Comparison of ENCODE assay signal across 8 cellular contexts in the genomic region with DNA sequence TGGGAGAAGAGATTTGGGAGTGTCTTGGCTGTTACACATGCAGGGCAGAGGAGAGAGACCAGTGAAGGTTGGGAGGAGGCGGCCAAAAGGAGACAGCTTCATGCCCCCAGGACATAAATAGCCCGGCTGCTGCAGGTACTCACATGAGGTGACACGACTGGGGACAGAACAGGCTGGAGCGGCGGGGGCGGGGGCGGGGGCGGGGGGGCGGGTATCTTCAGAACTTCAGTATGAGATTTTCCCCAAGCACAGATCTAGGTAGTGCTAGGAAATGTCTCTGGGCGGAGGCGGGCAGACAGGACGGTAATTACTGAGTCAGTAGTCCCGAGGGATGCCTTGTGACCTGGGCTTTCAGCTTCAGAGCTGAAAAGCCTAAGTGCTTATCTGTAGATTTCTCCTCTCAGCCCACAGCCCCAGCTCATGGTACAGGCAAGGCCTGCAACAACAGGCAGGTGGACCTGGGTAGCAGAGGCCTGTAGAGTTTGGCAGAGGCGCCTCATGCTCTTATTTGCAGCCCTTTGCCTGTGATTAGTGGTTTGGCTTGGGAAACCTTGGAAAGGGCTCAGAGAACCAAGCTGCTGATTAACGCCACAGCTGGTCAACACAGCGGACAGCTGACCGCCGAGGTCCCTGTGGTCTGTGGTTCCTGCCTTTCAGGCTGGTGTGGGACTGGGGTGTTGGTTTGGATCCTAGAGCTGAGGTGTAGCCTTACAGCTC. TPM values are rescaled to one million over a fixed set of nuclear protein-coding genes. Genes with fewer than 3 reads are reported as not detected.
DNase-seq lines count a peak whose midpoint lies in the region; ATAC-seq and TF ChIP-seq lines count a peak whose summit lies in the region.

No MANE protein-coding gene starts in this region.

- no peak for TF ChIP-seq RAD21 in SK-N-SH (IDR thresholded peaks at IDR 0.05; ENCODE audit: low read length)

- TF ChIP-seq EP300 in SK-N-SH (IDR thresholded peaks at IDR 0.05; ENCODE audit: borderline replicate concordance in 1 of 2, low read depth in 1 of 2, low read length in 1 of 2) = no peak

- peaks cover 5 to 26% of the 10 kb centered on the region in 2 experiments for H3K36me3 ChIP-seq in SK-N-SH (replicated peaks in 1 of 2; ENCODE audit: control insufficient read depth in 1 of 2, insufficient read depth in 2 of 2, low read length in 1 of 2)
- H3K36me3 ChIP-seq in left ventricle myocardium inferior = peaks cover 42% of the 10 kb centered on the region
- H3K36me3 ChIP-seq in thyroid gland = peaks cover 20 to 29% of the 10 kb centered on the region in 2 donors

- H3K4me1 ChIP-seq in SK-N-SH (ENCODE audit: control insufficient read depth in 1 of 2, insufficient read depth in 2 of 2, low read depth in 1 of 2, low read length in 1 of 2) (peaks cover 0 to 6% of the 10 kb centered on the region in 2 experiments; a peak in 1 of 4 replicates), left ventricle myocardium inferior (peaks cover 49% of the 10 kb centered on the region), thyroid gland (peaks cover 0 to 12% of the 10 kb centered on the region in 2 donors)

- no peaks in the 10 kb centered on the region for H3K9me3 ChIP-seq in SK-N-SH
- H3K9me3 ChIP-seq in left ventricle myocardium inferior (replicated peaks) = no peaks in the 10 kb centered on the region
- no peaks in the 10 kb centered on the region for H3K9me3 ChIP-seq in thyroid gland

- H3K9ac ChIP-seq in SK-N-SH = no peak overlapping the region

- CTCF ChIA-PET in SK-N-SH (lab: Yijun Ruan, JAX) = interaction anchor here (0.8 to 3.1 kb wide), 9 partner anchors 10 to 61 kb away, joined by 3 to 18 read pairs (median 3); no protein-coding TSS in a partner anchor

- no peak overlapping the region for H3K4me2 ChIP-seq in SK-N-SH

- H3K27me3 ChIP-seq in SK-N-SH (ENCODE audit: insufficient read depth) (no peaks in the 10 kb centered on the region), left ventricle myocardium inferior (ENCODE audit: low read depth) (no peaks in the 10 kb centered on the region), thyroid gland (no peaks in the 10 kb centered on the region)

- no peak overlapping the region for H2AFZ ChIP-seq in SK-N-SH (ENCODE audit: low read depth)

- no peaks in the 10 kb centered on the region for H3F3A ChIP-seq in SK-N-SH (replicated peaks; ENCODE audit: insufficient read depth)

- POLR2A ChIA-PET in SK-N-SH (lab: Yijun Ruan, JAX) = interaction anchor here (0.9 to 2.4 kb wide), 7 partner anchors 10 to 33 kb away, joined by 3 to 12 read pairs (median 3); a partner anchor contains a TSS

- ATAC-seq in GM19452 (IDR thresholded peaks at IDR 0.05; ENCODE audit: unreplicated experiment) (no peak), GM21515 (IDR thresholded peaks at IDR 0.05; ENCODE audit: unreplicated experiment) (no peak)

- intact Hi-C loops in left ventricle myocardium inferior (cut with micrococcal nuclease) = no loop called here
- intact Hi-C loops in thyroid gland (cut with DNase I) = no loop called here

- no peaks in the 10 kb centered on the region for H3K9me2 ChIP-seq in SK-N-SH

- WGBS in SK-N-SH (ENCODE audit: low lambda C conversion rate) = 83% methylated on average over 18 of the region's 18 CpGs
- WGBS in thyroid gland, 2 donors = 75 to 79% methylated on average over 14 to 16 of the region's 18 CpGs

- DNase-seq in DMS153 (lab: John Stamatoyannopoulos, UW) (peak; percentile 23), DMS153 treated with DMSO at 0.1 percent for 48 hours (lab: John Stamatoyannopoulos, UW; ENCODE audit: unreplicated experiment) (no peak), SK-N-SH (peak; percentile 27), left ventricle myocardium inferior (peak; percentile 61), thyroid gland (no peak), NCI-H2081 (lab: John Stamatoyannopoulos, UW) (no peak)

- H3K27ac ChIP-seq in SK-N-SH (ENCODE audit: low read depth in 2 of 2, low read length in 1 of 2) = peak overlapping the region in 1 of 2 experiments; percentile 30; a peak in 1 of 4 replicates
- H3K27ac ChIP-seq in left ventricle myocardium inferior (replicated peaks) = peak overlapping the region; percentile 90
- H3K27ac ChIP-seq in thyroid gland = peak overlapping the region in 2 of 3 donors; percentile 62 to 63

- H3K4me3 ChIP-seq in SK-N-SH (ENCODE audit: low read depth in 2 of 2, low read length in 1 of 2) = no peak overlapping the region
- H3K4me3 ChIP-seq in left ventricle myocardium inferior = peak overlapping the region; percentile 33
- no peak overlapping the region for H3K4me3 ChIP-seq in thyroid gland (replicated peaks in 1 of 3)

- TF ChIP-seq CTCF in SK-N-SH (IDR thresholded peaks at IDR 0.05) (no peak), left ventricle myocardium inferior (IDR thresholded peaks at IDR 0.05; ENCODE audit: borderline replicate concordance) (no peak), thyroid gland (IDR thresholded peaks at IDR 0.05) (no peak)

- H4K20me1 ChIP-seq in SK-N-SH (ENCODE audit: insufficient read depth) = no peaks in the 10 kb centered on the region

- H3K79me2 ChIP-seq in SK-N-SH (ENCODE audit: insufficient read depth) = peaks cover 32% of the 10 kb centered on the region; the same call in 1 of the 2 replicates

- no peak for TF ChIP-seq POLR2A in thyroid gland (IDR thresholded peaks at IDR 0.05)

TF ChIP-seq in SK-N-SH, 30 proteins besides CTCF, POLR2A, EP300 and RAD21:
- no peak for TF ChIP-seq FOXJ3 (CRISPR knock-in tag; IDR thresholded peaks at IDR 0.05)
- no peak for TF ChIP-seq TAF1 (IDR thresholded peaks at IDR 0.05; ENCODE audit: borderline replicate concordance, low read depth, low read length)
- TF ChIP-seq SMC3 (IDR thresholded peaks at IDR 0.05; ENCODE audit: low read depth, low read length) = no peak
- no peak for TF ChIP-seq TCF12 (IDR thresholded peaks at IDR 0.05)
- TF ChIP-seq ELF1 (IDR thresholded peaks at IDR 0.05) = no peak
- TF ChIP-seq FOSL2 (IDR thresholded peaks at IDR 0.05; ENCODE audit: borderline replicate concordance, low read depth) = no peak
- no peak for TF ChIP-seq MXI1 (IDR thresholded peaks at IDR 0.05; ENCODE audit: low read depth, low read length)
- TF ChIP-seq CHD2 (IDR thresholded peaks at IDR 0.05; ENCODE audit: low read length, partially characterized antibody) = no peak
- TF ChIP-seq, protein P1, sequence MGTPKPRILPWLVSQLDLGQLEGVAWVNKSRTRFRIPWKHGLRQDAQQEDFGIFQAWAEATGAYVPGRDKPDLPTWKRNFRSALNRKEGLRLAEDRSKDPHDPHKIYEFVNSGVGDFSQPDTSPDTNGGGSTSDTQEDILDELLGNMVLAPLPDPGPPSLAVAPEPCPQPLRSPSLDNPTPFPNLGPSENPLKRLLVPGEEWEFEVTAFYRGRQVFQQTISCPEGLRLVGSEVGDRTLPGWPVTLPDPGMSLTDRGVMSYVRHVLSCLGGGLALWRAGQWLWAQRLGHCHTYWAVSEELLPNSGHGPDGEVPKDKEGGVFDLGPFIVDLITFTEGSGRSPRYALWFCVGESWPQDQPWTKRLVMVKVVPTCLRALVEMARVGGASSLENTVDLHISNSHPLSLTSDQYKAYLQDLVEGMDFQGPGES (IDR thresholded peaks at IDR 0.05; ENCODE audit: low read depth, low read length) = no peak
- TF ChIP-seq NRF1 (IDR thresholded peaks at IDR 0.05; ENCODE audit: low read depth, low read length) = no peak
- TF ChIP-seq FOXM1 (IDR thresholded peaks at IDR 0.05; ENCODE audit: low read depth) = no peak
- TF ChIP-seq EZH2phosphoT487 (IDR thresholded peaks at IDR 0.05; ENCODE audit: borderline replicate concordance, low read depth) = no peak
- TF ChIP-seq JUND (IDR thresholded peaks at IDR 0.05) = no peak
TF ChIP-seq in SK-N-SH: peak in this region for 0.

RNA-seq across cellular contexts. Expression of a gene that starts 24.5 kb away (rescaled TPM):
- polyA plus RNA-seq in SK-N-SH (2012; rRNA removed) = 19.9 and 24.8 TPM in 2 replicates
- polyA plus RNA-seq in SK-N-SH (2012; cell fraction: cytosol; rRNA removed) = 22.1 and 26.9 TPM in 2 replicates
- polyA plus RNA-seq in SK-N-SH (2012; cell fraction: nucleus; rRNA removed) = 54.0 and 54.3 TPM in 2 replicates
- 14.7 TPM for total RNA-seq in left ventricle myocardium inferior
- 10 to 100 TPM; 32.5 to 61.4 (median 47.9) TPM for total RNA-seq in thyroid gland

RNA-seq across cellular contexts. Expression of a gene that starts 35.1 kb away (rescaled TPM):
- 0.99 and 1.3 TPM in 2 replicates for polyA plus RNA-seq in SK-N-SH (2012; rRNA removed)
- 0.41 and 1.2 TPM in 2 replicates for polyA plus RNA-seq in SK-N-SH (2012; cell fraction: cytosol; rRNA removed)
- polyA plus RNA-seq in SK-N-SH (2012; cell fraction: nucleus; rRNA removed) = 6.5 and 8.9 TPM in 2 replicates
- total RNA-seq in left ventricle myocardium inferior = 13.3 TPM
- 1 to 10 TPM; 4.0 to 8.1 (median 5.2) TPM for total RNA-seq in thyroid gland

RNA-seq across cellular contexts. Expression of a gene that starts 44.1 kb away (rescaled TPM):
- polyA plus RNA-seq in SK-N-SH (2012; rRNA removed) = 36.5 and 39.2 TPM in 2 replicates
- polyA plus RNA-seq in SK-N-SH (2012; cell fraction: cytosol; rRNA removed) = 12.4 and 22.4 TPM in 2 replicates
- polyA plus RNA-seq in SK-N-SH (2012; cell fraction: nucleus; rRNA removed) = 82.6 and 138 TPM in 2 replicates
- total RNA-seq in left ventricle myocardium inferior (19.1 TPM), thyroid gland (10 to 100 TPM; 15.4 to 28.5 (median 24.9) TPM)

RNA-seq across cellular contexts. Expression of a gene that starts 46.1 kb away (rescaled TPM):
- polyA plus RNA-seq in SK-N-SH (2012; rRNA removed) = 49.7 and 55.8 TPM in 2 replicates
- polyA plus RNA-seq in SK-N-SH (2012; cell fraction: cytosol; rRNA removed) = 31.9 and 42.5 TPM in 2 replicates
- polyA plus RNA-seq in SK-N-SH (2012; cell fraction: nucleus; rRNA removed) = 63.2 and 67.1 TPM in 2 replicates
- total RNA-seq in left ventricle myocardium inferior (144 TPM), thyroid gland (10 to 100 TPM; 41.8 to 64.5 (median 53.5) TPM)

Comparison
In these comparisons a context has a peak if more than half of its experiments do, and no peak if none do; other contexts are left out.
1. DNase-seq: peak in DMS153 (single experiment), SK-N-SH (single experiment) and left ventricle myocardium inferior (single experiment); none in DMS153 treated with DMSO at 0.1 percent for 48 hours (single experiment), thyroid gland (0 of 2) and NCI-H2081 (0 of 2).